Comparison of ENCODE assay signal across 1 cellular context in the genomic region with DNA sequence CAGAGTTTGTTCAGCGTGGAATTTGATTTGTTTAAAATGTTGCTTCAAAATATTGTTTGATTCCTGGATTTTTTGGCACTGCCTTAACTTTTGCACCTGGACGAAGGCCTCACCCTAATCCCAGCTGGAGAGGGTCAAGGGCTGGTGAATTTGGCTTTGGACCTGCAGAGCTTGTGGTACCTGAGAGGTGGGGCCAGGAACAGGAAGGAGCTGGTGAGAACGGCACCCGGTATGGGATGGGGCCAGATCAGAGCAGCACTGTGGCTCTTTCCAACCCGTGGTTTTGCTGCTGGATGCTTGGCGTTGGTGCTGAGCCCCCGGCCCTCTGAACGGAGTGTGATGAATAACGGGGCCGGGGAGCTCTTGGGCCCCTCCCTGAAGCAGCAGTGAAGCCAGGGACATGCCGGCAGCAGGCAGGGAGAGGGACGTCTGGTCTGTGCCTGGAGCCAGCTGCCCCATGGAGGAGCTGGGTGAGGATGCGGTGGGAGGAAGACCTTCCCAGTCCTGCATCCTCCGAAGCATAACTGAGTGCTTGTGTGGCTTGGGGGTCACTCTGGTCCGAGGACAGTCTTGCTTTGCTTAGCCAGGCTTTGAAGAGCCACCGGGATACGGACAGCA.
TF ChIP-seq lines count a peak whose summit lies in the region.

No MANE protein-coding gene starts in this region.

TF ChIP-seq in IMR-90, 13 proteins besides CTCF, POLR2A, EP300 and RAD21 (continued from another document):
- TF ChIP-seq RFX5 (IDR thresholded peaks at IDR 0.05; ENCODE audit: low read depth, low read length) (no peak), FOS (IDR thresholded peaks at IDR 0.05; ENCODE audit: low read depth, low read length) (no peak), MAZ (IDR thresholded peaks at IDR 0.05; ENCODE audit: borderline replicate concordance, low read depth, low read length) (no peak), SMC3 (IDR thresholded peaks at IDR 0.05; ENCODE audit: low read depth, low read length) (no peak), CHD1 (IDR thresholded peaks at IDR 0.05; ENCODE audit: low read depth, low read length) (no peak)
- TF ChIP-seq, protein P1, sequence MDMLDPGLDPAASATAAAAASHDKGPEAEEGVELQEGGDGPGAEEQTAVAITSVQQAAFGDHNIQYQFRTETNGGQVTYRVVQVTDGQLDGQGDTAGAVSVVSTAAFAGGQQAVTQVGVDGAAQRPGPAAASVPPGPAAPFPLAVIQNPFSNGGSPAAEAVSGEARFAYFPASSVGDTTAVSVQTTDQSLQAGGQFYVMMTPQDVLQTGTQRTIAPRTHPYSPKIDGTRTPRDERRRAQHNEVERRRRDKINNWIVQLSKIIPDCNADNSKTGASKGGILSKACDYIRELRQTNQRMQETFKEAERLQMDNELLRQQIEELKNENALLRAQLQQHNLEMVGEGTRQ (IDR thresholded peaks at IDR 0.05; ENCODE audit: low read depth, low read length): no peak
